15 cellular contexts compared by ENCODE assay signal in the genomic region with DNA sequence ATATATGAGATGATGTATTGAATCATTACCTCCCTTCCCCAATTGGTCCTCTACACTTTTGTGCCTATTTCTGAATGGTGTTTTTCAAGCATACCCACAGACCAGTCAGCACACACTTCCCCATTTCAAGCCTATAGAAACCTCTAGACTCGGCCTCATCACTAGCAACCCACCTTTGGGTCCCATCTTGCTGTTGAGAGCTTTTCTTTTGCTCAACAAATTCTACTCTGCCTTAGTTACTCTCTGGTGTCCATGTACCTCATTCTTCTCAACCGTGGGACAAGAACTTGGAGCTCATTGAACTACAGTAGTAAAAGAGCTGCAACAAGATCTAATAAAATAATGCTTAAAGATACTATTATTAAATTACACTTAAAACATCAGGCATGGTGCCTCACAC.
"Had no signal": no experiment of that assay in that cellular context is flagged by ENCODE, and none has a peak within 500 bp of the region (broad histone marks: within the 10 kb centered on the region; RNA-seq: fewer than 3 reads in every experiment).

No MANE protein-coding gene starts in this region.

- H3K9me3 Mint-ChIP-seq: activated naive CD4-positive, alpha-beta T cell treated with anti-CD3 and anti-CD28 coated beads for 36 hours had no signal

- H3K27ac Mint-ChIP-seq: activated naive CD4-positive, alpha-beta T cell treated with anti-CD3 and anti-CD28 coated beads for 36 hours; activated naive CD8-positive, alpha-beta T cell treated with anti-CD3 and anti-CD28 coated beads, Interleukin-2, amount 50 U/mL, for 24 hours; activated T-helper 2 cell treated with anti-CD3 and anti-CD28 coated beads, Interferon-gamma antibody, Interleukin-2, Interleukin-4, amounts not matched to agents 10 μg/mL and 5 μg/mL and 100 μg/mL, durations not matched to agents 14 hours and 24 hours and 36 hours; nephron progenitor cell; progenitor cell of endocrine pancreas had no signal

- DNase-seq: activated CD4-positive, alpha-beta T cell treated with anti-CD3 and anti-CD28 coated beads for 1 hour; activated CD4-positive, alpha-beta T cell treated with anti-CD3 and anti-CD28 coated beads, Interleukin-2, amount 50 U/mL, for 4 hours; activated naive CD4-positive, alpha-beta T cell treated with anti-CD3 and anti-CD28 coated beads for 36 hours; activated naive CD8-positive, alpha-beta T cell treated with anti-CD3 and anti-CD28 coated beads, Interleukin-2, amount 50 U/mL, for 24 hours; nephron progenitor cell; occipital lobe; right cardiac atrium; stimulated activated CD4-positive, alpha-beta T cell treated with anti-CD3 and anti-CD28 coated beads, Interleukin-15, amount 100 ng/mL, for 24 hours; stimulated activated CD4-positive, alpha-beta T cell treated with anti-CD3 and anti-CD28 coated beads, Interleukin-4, amount 100 ng/mL, for 1 hour; stimulated activated naive CD4-positive, alpha-beta T cell; tibial artery; uterus had no signal

- H3K27me3 Mint-ChIP-seq: activated naive CD8-positive, alpha-beta T cell treated with anti-CD3 and anti-CD28 coated beads, Interleukin-2, amount 50 U/mL, for 24 hours; progenitor cell of endocrine pancreas had no signal

- H3K4me3 Mint-ChIP-seq: activated naive CD4-positive, alpha-beta T cell treated with anti-CD3 and anti-CD28 coated beads for 36 hours; activated naive CD8-positive, alpha-beta T cell treated with anti-CD3 and anti-CD28 coated beads, Interleukin-2, amount 50 U/mL, for 24 hours; nephron progenitor cell had no signal

- FAIRE-seq: astrocyte had no signal

- ATAC-seq: activated naive CD8-positive, alpha-beta T cell treated with anti-CD3 and anti-CD28 coated beads, Interleukin-2, amount 50 U/mL, for 24 hours; right cardiac atrium had no signal
